In genomic region chr2:61135510-61135909, GRCh38 we compare ENCODE assay signal across 8 cellular contexts. TPM values are rescaled to one million over a fixed set of nuclear protein-coding genes. Genes with fewer than 3 reads are reported as not detected.
DNase-seq lines count a peak whose midpoint lies in the region; ATAC-seq, FAIRE-seq and TF ChIP-seq lines count a peak whose summit lies in the region.

No MANE protein-coding gene starts in this region.

- TF ChIP-seq POLR2A in GM12892 (IDR thresholded peaks at IDR 0.05; ENCODE audit: low read depth, low read length) (no peak), GM12891 (IDR thresholded peaks at IDR 0.05; ENCODE audit: low read depth, low read length) (no peak)

- FAIRE-seq in GM12892 (lab: Jason Lieb, UNC) (no peak), GM12891 (lab: Jason Lieb, UNC) (no peak)

- H3K4me3 ChIP-seq in cardiac fibroblast (replicated peaks in 1 of 2; ENCODE audit: low read depth in 2 of 2, low read length in 2 of 2) = no peak overlapping the region

- ATAC-seq in HG03139 (IDR thresholded peaks at IDR 0.05; ENCODE audit: unreplicated experiment) (no peak), GM21390 (IDR thresholded peaks at IDR 0.05; ENCODE audit: unreplicated experiment) (no peak)

- peak; percentile 29 for TF ChIP-seq CTCF in cardiac fibroblast (IDR thresholded peaks at IDR 0.05; ENCODE audit: low read depth, low read length)

- peak; percentile 60 for DNase-seq in ELR (ENCODE audit: low read depth)
- peak; percentile 8 for DNase-seq in NCI-H146 treated with DMSO at 0.1 percent for 48 hours (lab: John Stamatoyannopoulos, UW; ENCODE audit: unreplicated experiment)
- DNase-seq in cardiac fibroblast (ENCODE audit: low read depth in 2 of 2) = peak; percentile 69 to 81
- DNase-seq in myocyte (ENCODE audit: low read depth) = peak; percentile 11
- DNase-seq in GM12892 (ENCODE audit: insufficient read length) = no peak
- DNase-seq in GM12891 (ENCODE audit: insufficient read length, low spot score) = no peak

TF ChIP-seq in GM12891, 5 proteins besides CTCF, POLR2A, EP300 and RAD21:
- TF ChIP-seq POU2F2 (IDR thresholded peaks at IDR 0.05; ENCODE audit: low read depth, low read length) = no peak
- no peak for TF ChIP-seq POLR2AphosphoS5 (IDR thresholded peaks at IDR 0.05; ENCODE audit: low read depth, low read length)
- TF ChIP-seq SPI1 (IDR thresholded peaks at IDR 0.05; ENCODE audit: low read depth, low read length) = no peak
- no peak for TF ChIP-seq TAF1 (IDR thresholded peaks at IDR 0.05; ENCODE audit: low read depth, low read length)
- TF ChIP-seq PAX5 (IDR thresholded peaks at IDR 0.05; ENCODE audit: insufficient read depth, low read length, severe bottlenecking) = no peak

RNA-seq across cellular contexts. Expression of gene C2orf74, which starts 26.5 kb away (rescaled TPM):
- 32.9 and 39.1 TPM in 2 replicates for total RNA-seq in myocyte
- polyA plus RNA-seq in myocyte (2012) = 33.1 TPM
- 15.8 TPM for polyA plus RNA-seq in GM12892 (2012; ENCODE audit: missing spikeins)
- 22.0 TPM for polyA plus RNA-seq in GM12891 (2012; ENCODE audit: low read depth, missing spikeins)

Comparison
In these comparisons a context has a peak if more than half of its experiments do, and no peak if none do; other contexts are left out.
1. DNase-seq: peak in ELR (single experiment), NCI-H146 treated with DMSO at 0.1 percent for 48 hours (single experiment), cardiac fibroblast (2 of 2) and myocyte (single experiment); none in GM12892 (single experiment) and GM12891 (single experiment).